In genomic region chr4:168845897-168846296, GRCh38 we compare ENCODE assay signal across 20 cellular contexts.
A peak's percentile ranks its signal among the peaks of the same experiment; 100 is the strongest.
DNase-seq lines count a peak whose midpoint lies in the region; ATAC-seq and TF ChIP-seq lines count a peak whose summit lies in the region.
"Had no signal": no experiment of that assay in that cellular context is flagged by ENCODE, and none has a peak within 500 bp of the region (broad histone marks: within the 10 kb centered on the region; RNA-seq: fewer than 3 reads in every experiment).

No MANE protein-coding gene starts in this region.

- intact Hi-C loops in dorsolateral prefrontal cortex (cut with DNase I): no loop called here

- H3K36me3 ChIP-seq in iPS-20b (ENCODE audit: insufficient read depth, low read depth, low read length) (peaks cover 8% of the 10 kb centered on the region; the same call in 1 of the 2 replicates), suprapubic skin (no peaks in the 10 kb centered on the region)

- no peaks in the 10 kb centered on the region for H3K9me3 ChIP-seq in iPS-20b (ENCODE audit: insufficient read depth, low read depth, low read length)
- no peaks in the 10 kb centered on the region for H3K9me3 ChIP-seq in suprapubic skin
- H3K9me3 ChIP-seq: Caco-2 had no signal

- TF ChIP-seq CTCF in suprapubic skin (IDR thresholded peaks at IDR 0.05): no peak
- no peak for TF ChIP-seq CTCF in dorsolateral prefrontal cortex (IDR thresholded peaks at IDR 0.05 in 54 of 56, conservative IDR thresholded peaks at IDR 0.05 in 2 of 56; ENCODE audit: low read depth in 1 of 56, partially characterized antibody in 56 of 56)

- H3K27ac ChIP-seq in iPS-20b (ENCODE audit: low read length): no peak overlapping the region
- peak overlapping the region; percentile 82 for H3K27ac ChIP-seq in suprapubic skin
- H3K27ac ChIP-seq in dorsolateral prefrontal cortex: no peak overlapping the region
- H3K27ac ChIP-seq: KMS-11 had no signal

- H3K9ac ChIP-seq in iPS-20b (ENCODE audit: low read depth, low read length): no peak overlapping the region
- H3K9ac ChIP-seq: KMS-11 had no signal

- H3K27me3 ChIP-seq in iPS-20b (ENCODE audit: insufficient read depth, low read length): no peaks in the 10 kb centered on the region
- no peaks in the 10 kb centered on the region for H3K27me3 ChIP-seq in suprapubic skin
- no peaks in the 10 kb centered on the region for H3K27me3 ChIP-seq in dorsolateral prefrontal cortex

- DNase-seq in NCI-H345 treated with DMSO at 0.1 percent for 48 hours (lab: John Stamatoyannopoulos, UW; ENCODE audit: unreplicated experiment) (peak; percentile 66), suprapubic skin (ENCODE audit: low spot score in 2 of 2) (no peak), dorsolateral prefrontal cortex (no peak), NCI-H2171 (lab: John Stamatoyannopoulos, UW) (no peak)
- no peak for DNase-seq in activated naive CD4-positive, alpha-beta T cell treated with anti-CD3 and anti-CD28 coated beads, Interleukin-2, amount 50 U/mL, for 16 hours
- DNase-seq: activated CD8-positive, alpha-beta T cell treated with anti-CD3 and anti-CD28 coated beads, Interleukin-2, amount 10 ng/mL, durations not matched to agents 7 days and 5 days; activated T-cell treated with anti-CD3 and anti-CD28 coated beads, Interleukin-2, amount 50 U/mL, for 48 hours; Caco-2; left ventricle myocardium superior; NCI-H1048; occipital lobe; Right ventricle myocardium superior; stimulated activated CD4-positive, alpha-beta T cell treated with anti-CD3 and anti-CD28 coated beads, Interleukin-1b, Interleukin-23, amount 100 ng/mL, for 48 hours; T-helper 1 cell had no signal

- peaks cover 82% of the 10 kb centered on the region for H3K4me1 ChIP-seq in iPS-20b (ENCODE audit: insufficient read depth, low read length)
- H3K4me1 ChIP-seq in suprapubic skin: peaks cover 73% of the 10 kb centered on the region

- no peak for TF ChIP-seq EP300 in suprapubic skin (IDR thresholded peaks at IDR 0.05)

- H3K4me3 ChIP-seq in iPS-20b (ENCODE audit: low read length) (peak overlapping the region; percentile 10; the same call in 1 of the 2 replicates), suprapubic skin (no peak overlapping the region), dorsolateral prefrontal cortex (no peak overlapping the region)

- WGBS in suprapubic skin: 90% methylated on average over 2 of the region's 2 CpGs

- peak; percentile 48 for ATAC-seq in HG03520 (IDR thresholded peaks at IDR 0.05; ENCODE audit: unreplicated experiment)
- ATAC-seq: activated CD8-positive, alpha-beta T cell treated with anti-CD3 and anti-CD28 coated beads, Interleukin-2, amount 10 ng/mL, durations not matched to agents 7 days and 5 days; activated naive CD4-positive, alpha-beta T cell treated with anti-CD3 and anti-CD28 coated beads, Interleukin-2, amount 50 U/mL, for 72 hours; HCT116; left ventricle myocardium superior; sciatic nerve had no signal

- TF ChIP-seq POLR2A in suprapubic skin (IDR thresholded peaks at IDR 0.05): no peak
